Comparison of ENCODE assay signal across 1 cellular context in genomic region chr5:69007726-69008368, GRCh38.
TF ChIP-seq lines count a peak whose summit lies in the region.

No MANE protein-coding gene starts in this region.

TF ChIP-seq in GM23338, 12 proteins besides CTCF, POLR2A, EP300 and RAD21 (continued from another document):
- no peak for TF ChIP-seq ZNF462 (CRISPR knock-in tag; IDR thresholded peaks at IDR 0.05)
- TF ChIP-seq STAT1 (IDR thresholded peaks at IDR 0.05; ENCODE audit: unreplicated experiment) = no peak
- no peak for TF ChIP-seq ZNF331 (CRISPR knock-in tag; IDR thresholded peaks at IDR 0.05; ENCODE audit: low read depth)
- TF ChIP-seq NANOG (IDR thresholded peaks at IDR 0.05; ENCODE audit: borderline replicate concordance) = no peak
- no peak for TF ChIP-seq EZH2phosphoT487 (IDR thresholded peaks at IDR 0.05; ENCODE audit: unreplicated experiment)
- TF ChIP-seq EZH2 (IDR thresholded peaks at IDR 0.05; ENCODE audit: low read depth, unreplicated experiment) = no peak
- TF ChIP-seq JUNB (IDR thresholded peaks at IDR 0.05; ENCODE audit: unreplicated experiment) = no peak
- TF ChIP-seq CREB1 (CRISPR knock-in tag; IDR thresholded peaks at IDR 0.05; ENCODE audit: low read depth) = no peak
